In genomic region chr17:12821376-12821940, GRCh38 we compare ENCODE assay signal across 27 cellular contexts. TPM values are rescaled to one million over a fixed set of nuclear protein-coding genes. Genes with fewer than 3 reads are reported as not detected.
DNase-seq lines count a peak whose midpoint lies in the region; ATAC-seq, FAIRE-seq and TF ChIP-seq lines count a peak whose summit lies in the region.
"Had no signal": no experiment of that assay in that cellular context is flagged by ENCODE, and none has a peak within 500 bp of the region (broad histone marks: within the 10 kb centered on the region; RNA-seq: fewer than 3 reads in every experiment).

No MANE protein-coding gene starts in this region.

- H4K20me1 ChIP-seq in PC-3 (ENCODE audit: low read length) = no peaks in the 10 kb centered on the region

- WGBS in A549 (ENCODE audit: missing lambda C conversion rate) = 39% methylated on average over 4 of the region's 4 CpGs

- no peaks in the 10 kb centered on the region for H3K27me3 ChIP-seq in PC-3 (ENCODE audit: low read length)
- H3K27me3 ChIP-seq in muscle layer of duodenum (ENCODE audit: low read depth, low read length) = no peaks in the 10 kb centered on the region
- H3K27me3 ChIP-seq: BE2C, heart left ventricle, spleen, tibial nerve had no signal

- H2AFZ ChIP-seq in PC-3 (ENCODE audit: low read length) = no peak overlapping the region

- no TSS peak for BruUV-seq in PC-3 (replicated peaks; lab: Mats Ljungman, UMichigan)

- H3K4me2 ChIP-seq in A549 (peak overlapping the region; percentile 21; the same call in 1 of the 3 replicates), PC-3 (ENCODE audit: low read length) (no peak overlapping the region)

- TF ChIP-seq CTCF in A549 (IDR thresholded peaks at IDR 0.05) = no peak
- TF ChIP-seq CTCF in PC-3 (conservative IDR thresholded peaks at IDR 0.05; ENCODE audit: low read depth, low read length) = no peak
- TF ChIP-seq CTCF in fibroblast of mammary gland (conservative IDR thresholded peaks at IDR 0.05; ENCODE audit: control insufficient read depth, insufficient read depth, low read depth, low read length) = no peak

- CTCF ChIA-PET in A549 (lab: Yijun Ruan, JAX) = no interaction called here
- CTCF ChIA-PET in PC-3 (lab: Charles Lee) = no interaction called here

- no peak overlapping the region for H3K4me3 ChIP-seq in A549
- H3K4me3 ChIP-seq in PC-3 (ENCODE audit: low read length) = no peak overlapping the region
- H3K4me3 ChIP-seq in fibroblast of mammary gland (ENCODE audit: control insufficient read depth, low read depth, low read length) = no peak overlapping the region
- no peak overlapping the region for H3K4me3 ChIP-seq in muscle layer of duodenum (ENCODE audit: low read depth in 1 of 2, low read length in 2 of 2)
- H3K4me3 ChIP-seq: GM12878, heart left ventricle, left ventricle myocardium inferior, spleen, tibial nerve had no signal

- H3K9ac ChIP-seq in PC-3 (ENCODE audit: low read length) = no peak overlapping the region

- intact Hi-C loops in PC-3 (cut with micrococcal nuclease) = no loop called here

- no peaks in the 10 kb centered on the region for H3K9me2 ChIP-seq in PC-3 (replicated peaks; ENCODE audit: low read length)

- H3K27ac ChIP-seq in A549 = no peak overlapping the region
- H3K27ac ChIP-seq in PC-3 (ENCODE audit: low read length) = no peak overlapping the region
- peak overlapping the region; percentile 1 for H3K27ac ChIP-seq in muscle layer of duodenum (ENCODE audit: low read length)
- H3K27ac ChIP-seq: heart left ventricle, left ventricle myocardium inferior, spleen, tibial nerve had no signal

- no peaks in the 10 kb centered on the region for H3F3A ChIP-seq in PC-3 (ENCODE audit: low read length, unreplicated experiment)

- POLR2A ChIA-PET in A549 (lab: Yijun Ruan, JAX) (no interaction called here), PC-3 (lab: Charles Lee; ENCODE audit: unreplicated experiment) (no interaction called here)

- no peaks in the 10 kb centered on the region for H3K36me3 ChIP-seq in PC-3 (ENCODE audit: low read depth, low read length)
- H3K36me3 ChIP-seq in muscle layer of duodenum (ENCODE audit: control insufficient read depth in 1 of 2, insufficient read depth in 2 of 2, low read length in 2 of 2) = no peaks in the 10 kb centered on the region
- H3K36me3 ChIP-seq: BE2C, heart left ventricle, left ventricle myocardium inferior, spleen, tibial nerve had no signal

- H3K79me2 ChIP-seq in PC-3 (ENCODE audit: low read length) = no peaks in the 10 kb centered on the region

- H3K4me1 ChIP-seq in A549 (peaks cover 8% of the 10 kb centered on the region; the same call in 1 of the 3 replicates), PC-3 (ENCODE audit: insufficient read depth, low read length) (no peaks in the 10 kb centered on the region), muscle layer of duodenum (ENCODE audit: control insufficient read depth in 1 of 2, insufficient read depth in 2 of 2, low read length in 2 of 2) (no peaks in the 10 kb centered on the region)
- H3K4me1 ChIP-seq: BE2C, spleen, tibial nerve had no signal

- TF ChIP-seq EP300 in A549 (IDR thresholded peaks at IDR 0.05) = no peak

- ATAC-seq in A549 = no peak
- no peak for ATAC-seq in PC-3
- ATAC-seq in GM18907 (IDR thresholded peaks at IDR 0.05; ENCODE audit: unreplicated experiment) = no peak
- no peak for ATAC-seq in HG02981 (IDR thresholded peaks at IDR 0.05; ENCODE audit: unreplicated experiment)
- ATAC-seq: GM12878; heart left ventricle; stimulated activated naive CD8-positive, alpha-beta T cell treated with anti-CD3 and anti-CD28 coated beads, Interleukin-15, Interleukin-2, amounts not matched to agents 100 U/mL and 50 U/mL, for 24 hours; T-helper 17 cell had no signal

- no peaks in the 10 kb centered on the region for H3K9me3 ChIP-seq in A549
- H3K9me3 ChIP-seq in PC-3 (ENCODE audit: low read length) = peaks cover 4% of the 10 kb centered on the region
- H3K9me3 ChIP-seq in muscle layer of duodenum (ENCODE audit: control insufficient read depth in 1 of 2, low read length in 2 of 2) = no peaks in the 10 kb centered on the region
- H3K9me3 ChIP-seq: BE2C had no signal

- TF ChIP-seq RAD21 in A549 (conservative IDR thresholded peaks at IDR 0.05 in 1 of 2, IDR thresholded peaks at IDR 0.05 in 1 of 2) = no peak

- TF ChIP-seq POLR2A in A549 (IDR thresholded peaks at IDR 0.05; ENCODE audit: low read length) = no peak

- DNase-seq in A549 (ENCODE audit: low read depth in 1 of 2, low spot score in 1 of 2) (no peak), PC-3 (peak; percentile 28), fibroblast of mammary gland (ENCODE audit: low read depth) (peak; percentile 64), KG1 (lab: John Stamatoyannopoulos, UW) (no peak)
- no peak for DNase-seq in effector CD8-positive, alpha-beta T cell (lab: John Stamatoyannopoulos, UW)
- DNase-seq: activated CD4-positive, alpha-beta T cell treated with anti-CD3 and anti-CD28 coated beads, Interleukin-2, amount 10 ng/mL, durations not matched to agents 7 days and 5 days; activated naive CD4-positive, alpha-beta T cell treated with anti-CD3 and anti-CD28 coated beads, Interleukin-2, amount 50 U/mL, for 16 hours; BE2C; heart left ventricle; left ventricle myocardium inferior; MM.1S; NCI-H1436 treated with DMSO at 0.1 percent for 48 hours; NCI-H524 treated with DMSO at 0.1 percent for 48 hours; spleen; stimulated activated CD4-positive, alpha-beta T cell treated with anti-CD3 and anti-CD28 coated beads, Interleukin-4, amount 100 ng/mL, for 24 hours; stimulated activated naive CD8-positive, alpha-beta T cell treated with anti-CD3 and anti-CD28 coated beads, Interleukin-15, Interleukin-2, amounts not matched to agents 100 U/mL and 50 U/mL, for 24 hours; T-helper 17 cell had no signal

- FAIRE-seq in A549 (lab: Jason Lieb, UNC) = peak; percentile 80
- FAIRE-seq: A204.1, astrocyte, GM12878, H1 had no signal

TF ChIP-seq in A549, 52 proteins besides CTCF, POLR2A, EP300 and RAD21:
- no peak for TF ChIP-seq NFE2L2 (conservative IDR thresholded peaks at IDR 0.05; ENCODE audit: low read length)
- no peak for TF ChIP-seq JUNB (IDR thresholded peaks at IDR 0.05)
- TF ChIP-seq CHD4 (IDR thresholded peaks at IDR 0.05; ENCODE audit: borderline replicate concordance) = no peak

RNA-seq across cellular contexts. Expression of gene ARHGAP44, which starts 32.2 kb away (rescaled TPM):
- 4.1 and 4.5 TPM in 2 replicates for polyA plus RNA-seq in A549 (2011; rRNA removed)
- polyA plus RNA-seq in A549 (2012; cell fraction: cytosol; rRNA removed) = 3.0 and 3.9 TPM in 2 replicates
- polyA plus RNA-seq in A549 (2012; cell fraction: nucleus; rRNA removed) = 4.1 and 5.4 TPM in 2 replicates
- 3.7 to 5.0 TPM (median 4.2 TPM) in 3 replicates for polyA plus RNA-seq in A549 (2017; fragmentation: RNase III; extraction: RNeasy Plus Mini Kit Qiagen cat#74134 plus additional on column Dnase treatment)
- 3.1 and 4.1 TPM in 2 replicates for polyA minus RNA-seq in A549 (2011; rRNA and poly(A)+ RNA removed)
- total RNA-seq in PC-3 (2014; rRNA removed) = 0.40 and 1.1 TPM in 2 replicates
- total RNA-seq: activated T-helper 1 cell treated with anti-CD3 and anti-CD28 coated beads, Interleukin-12 subunit alpha, Interleukin-12 subunit beta, Interleukin-2, Interleukin-4 antibody, amounts not matched to agents 30 ng/mL and 10 ng/mL and 1 ng/mL, durations not matched to agents 14 hours and 24 hours and 36 hours; mononuclear cell; T-helper 17 cell had no signal

Comparison
In these comparisons a context has a peak if more than half of its experiments do, and no peak if none do; other contexts are left out.
1. DNase-seq: peak in PC-3 (single experiment) and fibroblast of mammary gland (single experiment); none in A549 (0 of 2), KG1 (single experiment) and effector CD8-positive, alpha-beta T cell (single experiment).